20 cellular contexts compared by ENCODE assay signal in genomic region chr9:128405780-128406171, GRCh38. TPM values are rescaled to one million over a fixed set of nuclear protein-coding genes. Genes with fewer than 3 reads are reported as not detected.
DNase-seq lines count a peak whose midpoint lies in the region; ATAC-seq, FAIRE-seq and TF ChIP-seq lines count a peak whose summit lies in the region.
"Had no signal": no experiment of that assay in that cellular context is flagged by ENCODE, and none has a peak within 500 bp of the region (broad histone marks: within the 10 kb centered on the region; RNA-seq: fewer than 3 reads in every experiment).

No MANE protein-coding gene starts in this region.

- H3K27ac ChIP-seq in dorsolateral prefrontal cortex (peak overlapping the region; percentile 11 to 100 (median 97)), HepG2 (ENCODE audit: extremely low read length, insufficient read depth, low read length) (no peak overlapping the region)

- H3K4me1 ChIP-seq in NT2/D1 (ENCODE audit: insufficient read depth, insufficient read length) (peaks cover 29% of the 10 kb centered on the region), HepG2 (ENCODE audit: insufficient read depth, low read length) (peaks cover 45% of the 10 kb centered on the region)

- no peak for TF ChIP-seq EP300 in HepG2 (IDR thresholded peaks at IDR 0.05; ENCODE audit: low read depth in 2 of 2, low read length in 2 of 2)
- no peak for TF ChIP-seq EP300 in HepG2 (CRISPR knock-in tag; IDR thresholded peaks at IDR 0.05; ENCODE audit: borderline replicate concordance)

- POLR2A ChIA-PET in HepG2 (lab: Yijun Ruan, JAX), result interaction anchor here (1.3 kb wide), 1 partner anchor 14 kb away, joined by 4 read pairs; no protein-coding TSS in a partner anchor

- H3K4me3 ChIP-seq in NT2/D1 (ENCODE audit: insufficient read length, low read depth), result no peak overlapping the region
- H3K4me3 ChIP-seq in dorsolateral prefrontal cortex, result peak overlapping the region in 8 of 59 donors; percentile 4 to 40 (median 22)
- peak overlapping the region; percentile 52 to 68 (median 55) for H3K4me3 ChIP-seq in HepG2 (replicated peaks in 1 of 3; ENCODE audit: insufficient read depth in 1 of 3, low read depth in 2 of 3, low read length in 3 of 3)
- H3K4me3 ChIP-seq: A549, SJCRH30 had no signal

- peaks cover 44% of the 10 kb centered on the region for H3K27me3 Mint-ChIP-seq in progenitor cell of endocrine pancreas

- no peak for TF ChIP-seq RAD21 in HepG2 (CRISPR knock-in tag; IDR thresholded peaks at IDR 0.05)

- H2AFZ ChIP-seq in HepG2 (ENCODE audit: low read length), result peak overlapping the region; percentile 95

- DNase-seq in NT2/D1 (ENCODE audit: low read depth, low spot score) (no peak), dorsolateral prefrontal cortex (no peak), HepG2 (ENCODE audit: low spot score) (no peak), pons (ENCODE audit: low spot score) (peak; percentile 16), AG08395 (ENCODE audit: low spot score) (no peak), progenitor cell of endocrine pancreas (ENCODE audit: low spot score, unreplicated experiment) (no peak), COLO829 (ENCODE audit: low spot score) (no peak)
- DNase-seq: CD8-positive, alpha-beta memory T cell; DMS79; GOT3; NCI-H1417; NCI-H187; NCI-H345; NCI-H524 treated with DMSO at 0.1 percent for 48 hours; SJCRH30 had no signal

- no peaks in the 10 kb centered on the region for H3K79me2 ChIP-seq in HepG2 (ENCODE audit: insufficient read depth, low read length)

- CTCF ChIA-PET in HepG2 (lab: Yijun Ruan, JAX; ENCODE audit: low intra/inter-chr PET ratio, low total read pairs), result no interaction called here

- H4K20me1 ChIP-seq in HepG2 (ENCODE audit: insufficient read depth, low read length), result no peaks in the 10 kb centered on the region

- TF ChIP-seq CTCF in dorsolateral prefrontal cortex (IDR thresholded peaks at IDR 0.05 in 54 of 56, conservative IDR thresholded peaks at IDR 0.05 in 2 of 56; ENCODE audit: low read depth in 1 of 56, partially characterized antibody in 56 of 56) (peak in 1 of 56 donors; percentile 2), HepG2 (CRISPR knock-in tag; IDR thresholded peaks at IDR 0.05) (no peak), progenitor cell of endocrine pancreas (IDR thresholded peaks at IDR 0.05; ENCODE audit: unreplicated experiment) (no peak)

- H3K9me3 ChIP-seq in NT2/D1 (ENCODE audit: insufficient read depth, low read length), result no peaks in the 10 kb centered on the region
- no peaks in the 10 kb centered on the region for H3K9me3 ChIP-seq in HepG2 (ENCODE audit: low read length)
- H3K9me3 ChIP-seq: A549, SJCRH30 had no signal

- no peak overlapping the region for H3K4me3 Mint-ChIP-seq in progenitor cell of endocrine pancreas (ENCODE audit: low read depth)
- H3K4me3 Mint-ChIP-seq: CD8-positive, alpha-beta memory T cell had no signal

- peak overlapping the region; percentile 37 for H3K9ac ChIP-seq in NT2/D1 (ENCODE audit: insufficient read length, low read depth)
- H3K9ac ChIP-seq in HepG2 (ENCODE audit: insufficient read depth, low read depth, low read length), result peak overlapping the region; percentile 69

- BruUV-seq in HepG2 (replicated peaks; lab: Mats Ljungman, UMichigan), result no TSS peak

- in situ Hi-C loops in HepG2 (cut with HindIII; ENCODE audit: extremely low pct_ligation_motif_present, low pct_unique_long_range_greater_than_20kb), result no loop called here

- no peak for FAIRE-seq in HepG2 (lab: Jason Lieb, UNC)
- FAIRE-seq: A549, GM12892, GM18507 had no signal

- no peaks in the 10 kb centered on the region for H3K9me3 Mint-ChIP-seq in progenitor cell of endocrine pancreas (ENCODE audit: low read depth)
- H3K9me3 Mint-ChIP-seq: CD8-positive, alpha-beta memory T cell had no signal

- peaks cover 57% of the 10 kb centered on the region for H3K27me3 ChIP-seq in NT2/D1 (ENCODE audit: insufficient read depth, insufficient read length)
- no peaks in the 10 kb centered on the region for H3K27me3 ChIP-seq in dorsolateral prefrontal cortex
- peaks cover 0 to 13% of the 10 kb centered on the region in 2 experiments; a peak in 1 of 5 replicates for H3K27me3 ChIP-seq in HepG2 (ENCODE audit: control insufficient read depth in 1 of 2, insufficient read depth in 2 of 2, low read length in 2 of 2)

- H3K36me3 ChIP-seq in NT2/D1 (ENCODE audit: insufficient read depth, insufficient read length, low read length) (no peaks in the 10 kb centered on the region), HepG2 (replicated peaks in 1 of 2; ENCODE audit: control insufficient read depth in 1 of 2, insufficient read depth in 2 of 2, low read length in 2 of 2) (no peaks in the 10 kb centered on the region)
- H3K36me3 ChIP-seq: SJCRH30 had no signal

- 0% methylated on average over 1 of the region's 7 CpGs for WGBS in HepG2 (ENCODE audit: low lambda C conversion rate)

- intact Hi-C loops in dorsolateral prefrontal cortex (cut with DNase I) (no loop called here), HepG2 (cut with micrococcal nuclease; ENCODE audit: unreplicated experiment) (no loop called here)

- no peak overlapping the region for H3K27ac Mint-ChIP-seq in progenitor cell of endocrine pancreas

- H3K4me2 ChIP-seq in HepG2 (ENCODE audit: low read depth, low read length), result peak overlapping the region; percentile 88
- H3K4me2 ChIP-seq: A549 had no signal

- no peaks in the 10 kb centered on the region for H3K36me3 Mint-ChIP-seq in progenitor cell of endocrine pancreas (ENCODE audit: insufficient read depth)
- H3K36me3 Mint-ChIP-seq: CD8-positive, alpha-beta memory T cell had no signal

- ATAC-seq in HepG2 (no peak; the same call in 2 of the 3 replicates), HG03025 (IDR thresholded peaks at IDR 0.05; ENCODE audit: low FRiP score, unreplicated experiment) (no peak)
- ATAC-seq: HCT116 had no signal

- TF ChIP-seq POLR2A in HepG2 (IDR thresholded peaks at IDR 0.05; ENCODE audit: insufficient read depth in 1 of 2, low read depth in 2 of 2, low read length in 2 of 2), result no peak

- peaks cover 4% of the 10 kb centered on the region for H3K4me1 Mint-ChIP-seq in progenitor cell of endocrine pancreas (ENCODE audit: low read depth)
- H3K4me1 Mint-ChIP-seq: CD8-positive, alpha-beta memory T cell had no signal

RNA-seq across cellular contexts. Expression of gene CERCAM, which starts 14.9 kb away (rescaled TPM):
- 1,000 to 10,000 TPM in 1 of 120 experiments, 100 to 1,000 TPM in 110, 10 to 100 TPM in 9; 33.1 to 1,222 (median 302) TPM for total RNA-seq in dorsolateral prefrontal cortex
- total RNA-seq in HepG2 (2016; rRNA removed; fragmentation: Illumina TruSeq; extraction: Trizol), result 4.2 and 9.0 TPM in 2 replicates
- total RNA-seq in HepG2 (2016; cell fraction: cytosol; rRNA removed; fragmentation: Illumina TruSeq; extraction: Trizol; ENCODE audit: low read depth), result 3.2 and 3.4 TPM in 2 replicates
- total RNA-seq in HepG2 (2016; cell fraction: insoluble cytoplasmic fraction; rRNA removed; fragmentation: Illumina TruSeq; extraction: Trizol), result 2.8 and 8.0 TPM in 2 replicates
- 5.1 TPM in 2 replicates for total RNA-seq in HepG2 (2016; cell fraction: membrane; rRNA removed; fragmentation: Illumina TruSeq; extraction: Trizol)
- 10.5 and 11.6 TPM in 2 replicates for total RNA-seq in HepG2 (2016; cell fraction: nucleus; rRNA removed; fragmentation: Illumina TruSeq; extraction: Trizol)
- 17.1 and 19.6 TPM in 2 replicates for polyA plus RNA-seq in HepG2 (2011; rRNA removed)
- polyA plus RNA-seq in HepG2 (2011; cell fraction: cytosol; rRNA removed), result 15.6 and 24.7 TPM in 2 replicates
- 52.1 and 62.8 TPM in 2 replicates for polyA plus RNA-seq in HepG2 (2011; cell fraction: nucleus; rRNA removed)
- polyA plus RNA-seq in HepG2 (2012), result 5.9 and 7.0 TPM in 2 replicates
- 4.7 and 5.3 TPM in 2 replicates for polyA plus RNA-seq in HepG2 (2016; cell fraction: cytosol; fragmentation: Illumina TruSeq; extraction: Trizol; ENCODE audit: low read depth)
- polyA plus RNA-seq in HepG2 (2016; cell fraction: insoluble cytoplasmic fraction; fragmentation: Illumina TruSeq; extraction: Trizol; ENCODE audit: low read depth), result 3.9 and 4.0 TPM in 2 replicates
- polyA plus RNA-seq in HepG2 (2016; cell fraction: membrane; fragmentation: Illumina TruSeq; extraction: Trizol; ENCODE audit: low read depth), result 6.5 and 7.0 TPM in 2 replicates
- 18.8 and 19.8 TPM in 2 replicates for polyA plus RNA-seq in HepG2 (2016; cell fraction: nucleus; fragmentation: Illumina TruSeq; extraction: Trizol; ENCODE audit: insufficient read depth, low read depth)
- polyA minus RNA-seq in HepG2 (2011; rRNA and poly(A)+ RNA removed; ENCODE audit: low replicate concordance), result 1.3 and 29.5 TPM in 2 replicates
- polyA minus RNA-seq in HepG2 (2011; cell fraction: cytosol; rRNA and poly(A)+ RNA removed), result 9.5 and 10.8 TPM in 2 replicates
- polyA minus RNA-seq in HepG2 (2011; cell fraction: nucleus; rRNA and poly(A)+ RNA removed), result 8.8 and 10.6 TPM in 2 replicates
- total RNA-seq in progenitor cell of endocrine pancreas, result 19.6 and 25.6 TPM in 2 replicates

RNA-seq across cellular contexts. Expression of gene URM1, which starts 34.6 kb away (rescaled TPM):
- total RNA-seq in dorsolateral prefrontal cortex (10 to 100 TPM; 36.9 to 64.9 (median 48.8) TPM), HepG2 (2016; rRNA removed; fragmentation: Illumina TruSeq; extraction: Trizol) (37.1 and 42.1 TPM in 2 replicates), progenitor cell of endocrine pancreas (54.4 and 60.9 TPM in 2 replicates)
- 7.2 and 8.5 TPM in 2 replicates for total RNA-seq in HepG2 (2016; cell fraction: cytosol; rRNA removed; fragmentation: Illumina TruSeq; extraction: Trizol; ENCODE audit: low read depth)
- 34.5 and 46.1 TPM in 2 replicates for total RNA-seq in HepG2 (2016; cell fraction: insoluble cytoplasmic fraction; rRNA removed; fragmentation: Illumina TruSeq; extraction: Trizol)
- total RNA-seq in HepG2 (2016; cell fraction: membrane; rRNA removed; fragmentation: Illumina TruSeq; extraction: Trizol), result 23.0 and 25.4 TPM in 2 replicates
- 19.0 and 24.0 TPM in 2 replicates for total RNA-seq in HepG2 (2016; cell fraction: nucleus; rRNA removed; fragmentation: Illumina TruSeq; extraction: Trizol)
- 41.3 and 51.5 TPM in 2 replicates for polyA plus RNA-seq in HepG2 (2011; rRNA removed)
- 28.0 and 37.2 TPM in 2 replicates for polyA plus RNA-seq in HepG2 (2011; cell fraction: cytosol; rRNA removed)
- polyA plus RNA-seq in HepG2 (2011; cell fraction: nucleus; rRNA removed), result 80.9 and 98.9 TPM in 2 replicates
- polyA plus RNA-seq in HepG2 (2012), result 44.2 and 48.1 TPM in 2 replicates
- 12.6 and 15.0 TPM in 2 replicates for polyA plus RNA-seq in HepG2 (2016; cell fraction: cytosol; fragmentation: Illumina TruSeq; extraction: Trizol; ENCODE audit: low read depth)
- 55.0 and 56.0 TPM in 2 replicates for polyA plus RNA-seq in HepG2 (2016; cell fraction: insoluble cytoplasmic fraction; fragmentation: Illumina TruSeq; extraction: Trizol; ENCODE audit: low read depth)
- polyA plus RNA-seq in HepG2 (2016; cell fraction: membrane; fragmentation: Illumina TruSeq; extraction: Trizol; ENCODE audit: low read depth), result 24.9 and 27.1 TPM in 2 replicates
- 49.6 and 53.8 TPM in 2 replicates for polyA plus RNA-seq in HepG2 (2016; cell fraction: nucleus; fragmentation: Illumina TruSeq; extraction: Trizol; ENCODE audit: insufficient read depth, low read depth)
- 55.9 and 116 TPM in 2 replicates for polyA minus RNA-seq in HepG2 (2011; rRNA and poly(A)+ RNA removed; ENCODE audit: low replicate concordance)
- 13.8 and 16.4 TPM in 2 replicates for polyA minus RNA-seq in HepG2 (2011; cell fraction: cytosol; rRNA and poly(A)+ RNA removed)
- 11.3 and 16.7 TPM in 2 replicates for polyA minus RNA-seq in HepG2 (2011; cell fraction: nucleus; rRNA and poly(A)+ RNA removed)

RNA-seq across cellular contexts. Expression of gene ODF2, which starts 50.0 kb away (rescaled TPM):
- total RNA-seq in dorsolateral prefrontal cortex, result 10 to 100 TPM; 20.1 to 43.4 (median 28.1) TPM
- 28.3 and 31.3 TPM in 2 replicates for total RNA-seq in HepG2 (2016; rRNA removed; fragmentation: Illumina TruSeq; extraction: Trizol)
- 6.8 and 10.0 TPM in 2 replicates for total RNA-seq in HepG2 (2016; cell fraction: cytosol; rRNA removed; fragmentation: Illumina TruSeq; extraction: Trizol; ENCODE audit: low read depth)
- 28.2 and 33.5 TPM in 2 replicates for total RNA-seq in HepG2 (2016; cell fraction: insoluble cytoplasmic fraction; rRNA removed; fragmentation: Illumina TruSeq; extraction: Trizol)
- total RNA-seq in HepG2 (2016; cell fraction: membrane; rRNA removed; fragmentation: Illumina TruSeq; extraction: Trizol), result 17.0 and 17.8 TPM in 2 replicates
- total RNA-seq in HepG2 (2016; cell fraction: nucleus; rRNA removed; fragmentation: Illumina TruSeq; extraction: Trizol), result 32.1 and 38.6 TPM in 2 replicates
- polyA plus RNA-seq in HepG2 (2011; rRNA removed), result 9.8 and 10.0 TPM in 2 replicates
- polyA plus RNA-seq in HepG2 (2011; cell fraction: cytosol; rRNA removed), result 3.3 and 3.7 TPM in 2 replicates
- 69.5 and 91.8 TPM in 2 replicates for polyA plus RNA-seq in HepG2 (2011; cell fraction: nucleus; rRNA removed)
- 12.4 and 16.5 TPM in 2 replicates for polyA plus RNA-seq in HepG2 (2012)
- polyA plus RNA-seq in HepG2 (2016; cell fraction: cytosol; fragmentation: Illumina TruSeq; extraction: Trizol; ENCODE audit: low read depth), result 5.0 TPM in 2 replicates
- 23.7 and 26.7 TPM in 2 replicates for polyA plus RNA-seq in HepG2 (2016; cell fraction: insoluble cytoplasmic fraction; fragmentation: Illumina TruSeq; extraction: Trizol; ENCODE audit: low read depth)
- polyA plus RNA-seq in HepG2 (2016; cell fraction: membrane; fragmentation: Illumina TruSeq; extraction: Trizol; ENCODE audit: low read depth), result 7.9 and 9.5 TPM in 2 replicates
- 69.2 and 78.2 TPM in 2 replicates for polyA plus RNA-seq in HepG2 (2016; cell fraction: nucleus; fragmentation: Illumina TruSeq; extraction: Trizol; ENCODE audit: insufficient read depth, low read depth)
- polyA minus RNA-seq in HepG2 (2011; rRNA and poly(A)+ RNA removed; ENCODE audit: low replicate concordance), result 4.7 and 19.7 TPM in 2 replicates
- 3.1 and 3.5 TPM in 2 replicates for polyA minus RNA-seq in HepG2 (2011; cell fraction: cytosol; rRNA and poly(A)+ RNA removed)
- 13.1 and 15.3 TPM in 2 replicates for polyA minus RNA-seq in HepG2 (2011; cell fraction: nucleus; rRNA and poly(A)+ RNA removed)
- total RNA-seq in progenitor cell of endocrine pancreas, result 38.6 and 45.0 TPM in 2 replicates
